ENCODE assay signal across 1 cellular context in the genomic region with DNA sequence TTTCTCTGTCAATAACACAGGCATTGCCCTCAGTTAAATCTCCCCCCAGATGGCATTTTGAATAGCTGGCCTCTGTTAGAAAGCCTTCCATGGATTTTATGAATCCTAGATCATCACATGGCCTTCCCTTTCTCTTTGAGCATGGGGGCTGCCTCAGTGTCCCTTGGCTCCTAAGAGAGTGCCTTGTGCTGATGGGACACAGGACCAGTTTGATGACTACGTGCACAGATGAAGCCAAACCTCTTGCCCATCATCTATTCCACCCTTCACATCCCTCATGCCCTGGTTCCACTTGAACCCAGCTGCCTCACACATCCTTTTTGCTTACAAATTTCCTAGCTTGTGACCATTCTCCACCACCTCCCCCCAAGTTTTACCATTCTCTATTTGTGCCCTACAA.
TF ChIP-seq lines count a peak whose summit lies in the region.

No MANE protein-coding gene starts in this region.

TF ChIP-seq in HCT116, 20 proteins besides CTCF, POLR2A, EP300 and RAD21:
- TF ChIP-seq TCF7L2 (IDR thresholded peaks at IDR 0.05; ENCODE audit: borderline replicate concordance, extremely low read depth, insufficient read depth, insufficient read length) (no peak), SRF (IDR thresholded peaks at IDR 0.05; ENCODE audit: low read depth) (no peak), YY1 (IDR thresholded peaks at IDR 0.05; ENCODE audit: extremely low read depth, insufficient replicate concordance, low read depth, low read length) (no peak)
- TF ChIP-seq, protein P1, sequence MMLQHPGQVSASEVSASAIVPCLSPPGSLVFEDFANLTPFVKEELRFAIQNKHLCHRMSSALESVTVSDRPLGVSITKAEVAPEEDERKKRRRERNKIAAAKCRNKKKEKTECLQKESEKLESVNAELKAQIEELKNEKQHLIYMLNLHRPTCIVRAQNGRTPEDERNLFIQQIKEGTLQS (IDR thresholded peaks at IDR 0.05) = no peak
- TF ChIP-seq, protein P2, sequence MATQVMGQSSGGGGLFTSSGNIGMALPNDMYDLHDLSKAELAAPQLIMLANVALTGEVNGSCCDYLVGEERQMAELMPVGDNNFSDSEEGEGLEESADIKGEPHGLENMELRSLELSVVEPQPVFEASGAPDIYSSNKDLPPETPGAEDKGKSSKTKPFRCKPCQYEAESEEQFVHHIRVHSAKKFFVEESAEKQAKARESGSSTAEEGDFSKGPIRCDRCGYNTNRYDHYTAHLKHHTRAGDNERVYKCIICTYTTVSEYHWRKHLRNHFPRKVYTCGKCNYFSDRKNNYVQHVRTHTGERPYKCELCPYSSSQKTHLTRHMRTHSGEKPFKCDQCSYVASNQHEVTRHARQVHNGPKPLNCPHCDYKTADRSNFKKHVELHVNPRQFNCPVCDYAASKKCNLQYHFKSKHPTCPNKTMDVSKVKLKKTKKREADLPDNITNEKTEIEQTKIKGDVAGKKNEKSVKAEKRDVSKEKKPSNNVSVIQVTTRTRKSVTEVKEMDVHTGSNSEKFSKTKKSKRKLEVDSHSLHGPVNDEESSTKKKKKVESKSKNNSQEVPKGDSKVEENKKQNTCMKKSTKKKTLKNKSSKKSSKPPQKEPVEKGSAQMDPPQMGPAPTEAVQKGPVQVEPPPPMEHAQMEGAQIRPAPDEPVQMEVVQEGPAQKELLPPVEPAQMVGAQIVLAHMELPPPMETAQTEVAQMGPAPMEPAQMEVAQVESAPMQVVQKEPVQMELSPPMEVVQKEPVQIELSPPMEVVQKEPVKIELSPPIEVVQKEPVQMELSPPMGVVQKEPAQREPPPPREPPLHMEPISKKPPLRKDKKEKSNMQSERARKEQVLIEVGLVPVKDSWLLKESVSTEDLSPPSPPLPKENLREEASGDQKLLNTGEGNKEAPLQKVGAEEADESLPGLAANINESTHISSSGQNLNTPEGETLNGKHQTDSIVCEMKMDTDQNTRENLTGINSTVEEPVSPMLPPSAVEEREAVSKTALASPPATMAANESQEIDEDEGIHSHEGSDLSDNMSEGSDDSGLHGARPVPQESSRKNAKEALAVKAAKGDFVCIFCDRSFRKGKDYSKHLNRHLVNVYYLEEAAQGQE (IDR thresholded peaks at IDR 0.05; ENCODE audit: low read depth) = no peak
TF ChIP-seq in HCT116: peak in this region for 0.
